Comparison of ENCODE assay signal across 18 cellular contexts in the genomic region with DNA sequence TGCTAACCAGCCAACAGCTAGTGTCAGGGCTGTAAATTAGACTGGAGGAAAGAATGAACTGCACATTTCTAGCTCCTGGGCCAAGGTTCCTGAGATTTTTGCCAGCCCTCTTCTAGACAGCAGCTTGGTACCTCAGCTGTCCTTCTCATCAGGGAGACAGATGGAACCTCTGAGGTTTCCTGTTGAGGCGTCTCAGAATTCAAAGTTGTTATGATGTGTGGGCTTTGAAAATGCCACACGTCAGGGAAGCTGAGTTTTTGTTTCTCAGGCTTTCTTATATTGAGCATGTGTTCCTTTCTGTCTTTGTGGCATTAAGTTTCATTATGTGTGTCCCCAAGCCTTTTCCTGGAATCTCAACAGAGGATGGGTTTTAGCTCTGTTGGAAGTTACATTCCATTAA.
DNase-seq lines count a peak whose midpoint lies in the region; ATAC-seq and TF ChIP-seq lines count a peak whose summit lies in the region.
"Had no signal": no experiment of that assay in that cellular context is flagged by ENCODE, and none has a peak within 500 bp of the region (broad histone marks: within the 10 kb centered on the region; RNA-seq: fewer than 3 reads in every experiment).

No MANE protein-coding gene starts in this region.

- no peaks in the 10 kb centered on the region for H3K79me2 ChIP-seq in Loucy (ENCODE audit: insufficient read depth, low read length)

- peaks cover 5% of the 10 kb centered on the region for H3K9me3 Mint-ChIP-seq in activated naive CD8-positive, alpha-beta T cell treated with anti-CD3 and anti-CD28 coated beads, Interleukin-2, amount 10 ng/mL, durations not matched to agents 7 days and 5 days
- peaks cover 5% of the 10 kb centered on the region for H3K9me3 Mint-ChIP-seq in activated naive CD8-positive, alpha-beta T cell treated with anti-CD3 and anti-CD28 coated beads for 36 hours
- no peaks in the 10 kb centered on the region for H3K9me3 Mint-ChIP-seq in effector memory CD8-positive, alpha-beta T cell
- H3K9me3 Mint-ChIP-seq: WTC11 had no signal

- WGBS in thymus = 5% methylated on average over 2 of the region's 2 CpGs
- WGBS in upper lobe of left lung, 2 donors = 64 to 68% methylated on average over 2 of the region's 2 CpGs

- H3K36me3 ChIP-seq in Loucy (ENCODE audit: insufficient read depth, low read length) (no peaks in the 10 kb centered on the region), thymus (ENCODE audit: control insufficient read depth, insufficient read depth) (no peaks in the 10 kb centered on the region), upper lobe of left lung (no peaks in the 10 kb centered on the region)
- H3K36me3 ChIP-seq: left ventricle myocardium inferior, tibial artery had no signal

- peak overlapping the region; percentile 51 for H3K4me3 Mint-ChIP-seq in activated naive CD8-positive, alpha-beta T cell treated with anti-CD3 and anti-CD28 coated beads, Interleukin-2, amount 10 ng/mL, durations not matched to agents 7 days and 5 days
- no peak overlapping the region for H3K4me3 Mint-ChIP-seq in activated naive CD8-positive, alpha-beta T cell treated with anti-CD3 and anti-CD28 coated beads for 36 hours
- H3K4me3 Mint-ChIP-seq in effector memory CD8-positive, alpha-beta T cell = peak overlapping the region; percentile 18 to 57
- H3K4me3 Mint-ChIP-seq: WTC11 had no signal

- no peak for TF ChIP-seq POLR2A in upper lobe of left lung (IDR thresholded peaks at IDR 0.05)

- peak overlapping the region; percentile 12 for H3K4me3 ChIP-seq in Loucy (ENCODE audit: low read length, poor library complexity, severe bottlenecking)
- no peak overlapping the region for H3K4me3 ChIP-seq in thymus (ENCODE audit: low read length)
- no peak overlapping the region for H3K4me3 ChIP-seq in upper lobe of left lung
- H3K4me3 ChIP-seq: left ventricle myocardium inferior, mucosa of descending colon, tibial artery had no signal

- H3K9me3 ChIP-seq in Loucy (ENCODE audit: insufficient read depth, low read depth, low read length) (no peaks in the 10 kb centered on the region), thymus (ENCODE audit: control insufficient read depth) (no peaks in the 10 kb centered on the region), upper lobe of left lung (no peaks in the 10 kb centered on the region)
- H3K9me3 ChIP-seq: left ventricle myocardium inferior, mucosa of descending colon, tibial artery had no signal

- no peak for DNase-seq in activated naive CD8-positive, alpha-beta T cell treated with anti-CD3 and anti-CD28 coated beads, Interleukin-2, amount 10 ng/mL, durations not matched to agents 7 days and 5 days
- DNase-seq in activated naive CD8-positive, alpha-beta T cell treated with anti-CD3 and anti-CD28 coated beads for 36 hours = no peak
- DNase-seq in effector memory CD8-positive, alpha-beta T cell = peak; percentile 11 to 23 (median 13)
- DNase-seq in upper lobe of left lung (no peak), OCI-M2 (lab: John Stamatoyannopoulos, UW; ENCODE audit: unreplicated experiment) (no peak)
- DNase-seq: activated naive CD4-positive, alpha-beta T cell; head of caudate nucleus; left ventricle myocardium inferior; mucosa of descending colon; NCI-H1436 treated with DMSO at 0.1 percent for 48 hours; NCI-H748 treated with DMSO at 0.1 percent for 48 hours; SIG-M5; stimulated activated CD4-positive, alpha-beta T cell treated with anti-CD3 and anti-CD28 coated beads, Interleukin-15, amount 100 ng/mL, for 24 hours; tibial artery had no signal

- peak; percentile 85 for ATAC-seq in activated naive CD8-positive, alpha-beta T cell treated with anti-CD3 and anti-CD28 coated beads, Interleukin-2, amount 10 ng/mL, durations not matched to agents 7 days and 5 days (ENCODE audit: low read depth)
- ATAC-seq in effector memory CD8-positive, alpha-beta T cell (replicated peaks) = peak; percentile 94
- ATAC-seq in upper lobe of left lung (ENCODE audit: low FRiP score in 2 of 2) (no peak), GM21723 (IDR thresholded peaks at IDR 0.05; ENCODE audit: unreplicated experiment) (no peak)
- ATAC-seq: mucosa of descending colon, WTC11 had no signal

- H3K27me3 ChIP-seq in Loucy (ENCODE audit: insufficient read depth, low read length, poor library complexity, severe bottlenecking) = no peaks in the 10 kb centered on the region
- H3K27me3 ChIP-seq in thymus (ENCODE audit: control insufficient read depth, insufficient read depth) = no peaks in the 10 kb centered on the region
- no peaks in the 10 kb centered on the region for H3K27me3 ChIP-seq in upper lobe of left lung
- H3K27me3 ChIP-seq: tibial artery had no signal

- H3K36me3 Mint-ChIP-seq in activated naive CD8-positive, alpha-beta T cell treated with anti-CD3 and anti-CD28 coated beads, Interleukin-2, amount 10 ng/mL, durations not matched to agents 7 days and 5 days = peaks cover 9% of the 10 kb centered on the region
- H3K36me3 Mint-ChIP-seq in activated naive CD8-positive, alpha-beta T cell treated with anti-CD3 and anti-CD28 coated beads for 36 hours = no peaks in the 10 kb centered on the region
- no peaks in the 10 kb centered on the region for H3K36me3 Mint-ChIP-seq in effector memory CD8-positive, alpha-beta T cell (ENCODE audit: insufficient read depth)
- H3K36me3 Mint-ChIP-seq: WTC11 had no signal

- H3F3A ChIP-seq in Loucy (ENCODE audit: low read depth) = no peaks in the 10 kb centered on the region

- H3K27ac ChIP-seq in thymus (ENCODE audit: low read depth) (peak overlapping the region; percentile 31), upper lobe of left lung (no peak overlapping the region)
- H3K27ac ChIP-seq: left ventricle myocardium inferior, tibial artery had no signal

- TF ChIP-seq CTCF in Loucy (conservative IDR thresholded peaks at IDR 0.05; ENCODE audit: low read length) (no peak), upper lobe of left lung (IDR thresholded peaks at IDR 0.05) (no peak)

- peaks cover 6% of the 10 kb centered on the region for H3K27me3 Mint-ChIP-seq in activated naive CD8-positive, alpha-beta T cell treated with anti-CD3 and anti-CD28 coated beads, Interleukin-2, amount 10 ng/mL, durations not matched to agents 7 days and 5 days
- peaks cover 13% of the 10 kb centered on the region for H3K27me3 Mint-ChIP-seq in activated naive CD8-positive, alpha-beta T cell treated with anti-CD3 and anti-CD28 coated beads for 36 hours
- no peaks in the 10 kb centered on the region for H3K27me3 Mint-ChIP-seq in effector memory CD8-positive, alpha-beta T cell

- H3K4me1 ChIP-seq in Loucy (ENCODE audit: insufficient read depth, low read length, poor library complexity, severe bottlenecking) = peaks cover 14% of the 10 kb centered on the region
- H3K4me1 ChIP-seq in thymus (ENCODE audit: control insufficient read depth, insufficient read depth, low read length) = peaks cover 7% of the 10 kb centered on the region
- H3K4me1 ChIP-seq in upper lobe of left lung = no peaks in the 10 kb centered on the region
- H3K4me1 ChIP-seq: left ventricle myocardium inferior, tibial artery had no signal

- H3K4me2 ChIP-seq in Loucy (ENCODE audit: low read depth, low read length, poor library complexity, severe bottlenecking) = peak overlapping the region; percentile 42

- no peaks in the 10 kb centered on the region for H4K20me1 ChIP-seq in Loucy (ENCODE audit: insufficient read depth, low read length, poor library complexity, severe bottlenecking)

- TF ChIP-seq EP300 in upper lobe of left lung (IDR thresholded peaks at IDR 0.05) = no peak

- H2AFZ ChIP-seq in Loucy (ENCODE audit: low read length) = no peak overlapping the region

- no peaks in the 10 kb centered on the region for H3K9me2 ChIP-seq in Loucy (replicated peaks; ENCODE audit: low read depth, low read length)

- POLR2A ChIA-PET in activated naive CD8-positive, alpha-beta T cell treated with anti-CD3 and anti-CD28 coated beads, Interleukin-2, amount 10 ng/mL, durations not matched to agents 7 days and 5 days (lab: Charles Lee) = interaction anchor here (0.6 to 1.1 kb wide), 2 partner anchors 16 to 55 kb away, joined by 4 read pairs; no protein-coding TSS in a partner anchor

- peaks cover 19% of the 10 kb centered on the region for H3K4me1 Mint-ChIP-seq in activated naive CD8-positive, alpha-beta T cell treated with anti-CD3 and anti-CD28 coated beads, Interleukin-2, amount 10 ng/mL, durations not matched to agents 7 days and 5 days
- H3K4me1 Mint-ChIP-seq in activated naive CD8-positive, alpha-beta T cell treated with anti-CD3 and anti-CD28 coated beads for 36 hours = peaks cover 14% of the 10 kb centered on the region
- H3K4me1 Mint-ChIP-seq in effector memory CD8-positive, alpha-beta T cell (ENCODE audit: low read depth in 2 of 2) = peaks cover 16 to 23% of the 10 kb centered on the region in 2 donors
- H3K4me1 Mint-ChIP-seq: WTC11 had no signal

- peak overlapping the region; percentile 67 for H3K27ac Mint-ChIP-seq in activated naive CD8-positive, alpha-beta T cell treated with anti-CD3 and anti-CD28 coated beads, Interleukin-2, amount 10 ng/mL, durations not matched to agents 7 days and 5 days
- H3K27ac Mint-ChIP-seq in activated naive CD8-positive, alpha-beta T cell treated with anti-CD3 and anti-CD28 coated beads for 36 hours = no peak overlapping the region
- peak overlapping the region; percentile 72 to 75 for H3K27ac Mint-ChIP-seq in effector memory CD8-positive, alpha-beta T cell
- H3K27ac Mint-ChIP-seq: WTC11 had no signal

- H3K9ac ChIP-seq in Loucy (ENCODE audit: low read depth, low read length, poor library complexity, severe bottlenecking) = no peak overlapping the region

Comparison
In these comparisons a context has a peak if more than half of its experiments do, and no peak if none do; other contexts are left out.
1. ATAC-seq: peak in activated naive CD8-positive, alpha-beta T cell treated with anti-CD3 and anti-CD28 coated beads, Interleukin-2, amount 10 ng/mL, durations not matched to agents 7 days and 5 days (single experiment) and effector memory CD8-positive, alpha-beta T cell (single experiment); none in upper lobe of left lung (0 of 2) and GM21723 (single experiment).
2. DNase-seq: peak in effector memory CD8-positive, alpha-beta T cell (3 of 3); none in activated naive CD8-positive, alpha-beta T cell treated with anti-CD3 and anti-CD28 coated beads, Interleukin-2, amount 10 ng/mL, durations not matched to agents 7 days and 5 days (single experiment), activated naive CD8-positive, alpha-beta T cell treated with anti-CD3 and anti-CD28 coated beads for 36 hours (single experiment), upper lobe of left lung (0 of 2) and OCI-M2 (single experiment).